In the genomic region with DNA sequence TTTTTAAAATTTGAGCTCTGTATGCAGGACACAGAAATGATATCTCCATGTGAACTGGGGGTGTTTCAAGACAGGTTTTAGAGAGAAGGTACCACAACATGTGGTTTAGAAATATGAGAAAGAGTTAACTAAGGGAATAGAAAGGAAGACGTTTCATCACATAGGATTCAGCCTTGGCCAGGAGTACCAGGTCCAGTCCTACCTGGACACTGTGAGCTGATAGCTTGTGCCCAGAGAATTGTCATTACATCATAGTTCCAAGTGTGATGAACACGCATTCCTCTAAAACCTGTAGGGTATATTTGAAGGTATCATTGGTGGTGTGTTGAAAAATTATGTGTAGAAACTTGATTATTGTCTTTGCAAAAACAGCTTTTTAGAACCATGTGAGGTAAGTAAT, we compare ENCODE assay signal across 31 cellular contexts. TPM values are rescaled to one million over a fixed set of nuclear protein-coding genes. Genes with fewer than 3 reads are reported as not detected.
"Had no signal": no experiment of that assay in that cellular context is flagged by ENCODE, and none has a peak within 500 bp of the region (broad histone marks: within the 10 kb centered on the region; RNA-seq: fewer than 3 reads in every experiment).

No MANE protein-coding gene starts in this region.

- ATAC-seq: naive thymus-derived CD8-positive, alpha-beta T cell; natural killer cell treated with Interleukin-12 subunit alpha and Interleukin-12 subunit beta and Interleukin-15 and Interleukin-18, amount 100 ng/mL, for 72 hours; pancreas; psoas muscle; right cardiac atrium; sciatic nerve; stimulated activated effector memory CD8-positive, alpha-beta T cell treated with anti-CD3 and anti-CD28 coated beads, Interleukin-12 subunit alpha, Interleukin-12 subunit beta, amount 100 ng/mL, for 72 hours; stimulated activated naive B cell treated with anti-CD40 and anti-IgM and Interleukin-4, amounts not matched to agents 10 μg/mL and 1 μg/mL and 100 μg/mL, for 72 hours had no signal

- H3K4me1 ChIP-seq: psoas muscle, thyroid gland, tibial nerve, upper lobe of left lung, vagina had no signal

- H3K27me3 ChIP-seq: pancreas, stomach, thyroid gland, tibial nerve, upper lobe of left lung, vagina had no signal

- H3K9me3 ChIP-seq: neutrophil, pancreas, psoas muscle, stomach, thoracic aorta, thyroid gland, upper lobe of left lung, vagina had no signal

- FAIRE-seq: pancreas had no signal

- DNase-seq: naive thymus-derived CD8-positive, alpha-beta T cell; nephron progenitor cell; nucleus accumbens; pancreas; psoas muscle; right cardiac atrium; stimulated activated CD4-positive, alpha-beta T cell treated with anti-CD3 and anti-CD28 coated beads, Interleukin-15, amount 100 ng/mL, for 24 hours; stimulated activated CD4-positive, alpha-beta T cell treated with anti-CD3 and anti-CD28 coated beads, Interleukin-2, amount 100 ng/mL, for 24 hours; stimulated activated CD4-positive, alpha-beta T cell treated with anti-CD3 and anti-CD28 coated beads, Interleukin-2, amount 100 ng/mL, for 48 hours; stimulated activated CD4-positive, alpha-beta T cell treated with anti-CD3 and anti-CD28 coated beads, Interleukin-4, amount 100 ng/mL, for 24 hours; stimulated activated naive B cell treated with anti-CD40 and anti-IgM and Interleukin-4, amounts not matched to agents 10 μg/mL and 1 μg/mL and 100 μg/mL, for 72 hours; stimulated activated naive CD4-positive, alpha-beta T cell treated with Interleukin-2 at 50 U/mL for 16 hours; stomach; thyroid gland; trophoblast cell; upper lobe of left lung had no signal

- H3K36me3 ChIP-seq: neutrophil, pancreas, stomach, thoracic aorta, thyroid gland, tibial nerve, upper lobe of left lung, vagina had no signal

- H3K27ac ChIP-seq: neutrophil, pancreas, psoas muscle, skin epidermis, stomach, thoracic aorta, thyroid gland, tibial nerve, upper lobe of left lung, vagina had no signal

- H3K4me3 ChIP-seq: pancreas, psoas muscle, skin epidermis, stomach, thoracic aorta, thyroid gland, tibial nerve, upper lobe of left lung, vagina had no signal

RNA-seq across cellular contexts. Expression of a gene that starts 1.8 kb away (rescaled TPM):
- total RNA-seq: naive thymus-derived CD8-positive, alpha-beta T cell; natural killer cell treated with Interleukin-12 subunit alpha and Interleukin-12 subunit beta and Interleukin-15 and Interleukin-18, amount 100 ng/mL, for 72 hours; neural crest cell; omental fat pad; osteocyte; posterior vena cava; psoas muscle; renal cortical epithelial cell; right cardiac atrium; sciatic nerve; stomach; subcutaneous adipose tissue; thoracic aorta; thyroid gland; tibial nerve; upper lobe of left lung; ureter; vagina had no signal
- polyA plus RNA-seq: naive thymus-derived CD8-positive, alpha-beta T cell; psoas muscle; right cardiac atrium; stomach had no signal
